In genomic region chr5:85278193-85278592, GRCh38 we compare ENCODE assay signal across 15 cellular contexts.
A peak's percentile ranks its signal among the peaks of the same experiment; 100 is the strongest.
DNase-seq lines count a peak whose midpoint lies in the region; ATAC-seq, FAIRE-seq and TF ChIP-seq lines count a peak whose summit lies in the region.
"Had no signal": no experiment of that assay in that cellular context is flagged by ENCODE, and none has a peak within 500 bp of the region (broad histone marks: within the 10 kb centered on the region; RNA-seq: fewer than 3 reads in every experiment).

No MANE protein-coding gene starts in this region.

- H3K4me3 Mint-ChIP-seq in stimulated activated naive B cell treated with anti-CD40 and anti-IgM and Interleukin-4, amounts not matched to agents 10 μg/mL and 1 μg/mL and 100 μg/mL, for 72 hours = no peak overlapping the region

- no peak for ATAC-seq in HepG2
- ATAC-seq in right lobe of liver = no peak
- ATAC-seq in HG02943 (IDR thresholded peaks at IDR 0.05; ENCODE audit: low read depth, unreplicated experiment) = peak; percentile 66
- peak; percentile 52 to 57 for ATAC-seq in stimulated activated naive B cell treated with anti-CD40 and anti-IgM and Interleukin-4, amounts not matched to agents 10 μg/mL and 1 μg/mL and 100 μg/mL, for 72 hours (replicated peaks)
- ATAC-seq in mucosa of descending colon = no peak
- ATAC-seq: sciatic nerve had no signal

- TF ChIP-seq RAD21 in HepG2 (CRISPR knock-in tag; IDR thresholded peaks at IDR 0.05) = no peak

- no peak overlapping the region for H3K4me2 ChIP-seq in HepG2 (ENCODE audit: low read depth, low read length)
- H3K4me2 ChIP-seq: SK-N-SH had no signal

- DNase-seq in HepG2 (ENCODE audit: low spot score) (no peak), right lobe of liver (no peak), HT1080 (ENCODE audit: low read depth) (peak; percentile 42), NCI-H2107 treated with DMSO at 0.1 percent for 48 hours (lab: John Stamatoyannopoulos, UW; ENCODE audit: unreplicated experiment) (no peak), cerebellum (ENCODE audit: low spot score) (no peak), mucosa of descending colon (no peak)
- no peak for DNase-seq in stimulated activated naive B cell treated with anti-CD40 and anti-IgM and Interleukin-4, amounts not matched to agents 10 μg/mL and 1 μg/mL and 100 μg/mL, for 72 hours
- DNase-seq: activated CD4-positive, alpha-beta T cell treated with anti-CD3 and anti-CD28 coated beads for 1 hour; activated effector memory CD4-positive, alpha-beta T cell treated with Interleukin-2 at 50 U/mL for 16 hours; DMS79 treated with DMSO at 0.1 percent for 48 hours; MG63; NCI-H774; SK-N-SH had no signal

- no peaks in the 10 kb centered on the region for H3K36me3 ChIP-seq in HepG2 (replicated peaks in 1 of 2; ENCODE audit: control insufficient read depth in 1 of 2, insufficient read depth in 2 of 2, low read length in 2 of 2)
- no peaks in the 10 kb centered on the region for H3K36me3 ChIP-seq in right lobe of liver
- no peaks in the 10 kb centered on the region for H3K36me3 ChIP-seq in mucosa of descending colon (ENCODE audit: low read depth)
- H3K36me3 ChIP-seq: MG63 had no signal

- no peak for FAIRE-seq in HepG2 (lab: Jason Lieb, UNC)

- H3K4me1 Mint-ChIP-seq in stimulated activated naive B cell treated with anti-CD40 and anti-IgM and Interleukin-4, amounts not matched to agents 10 μg/mL and 1 μg/mL and 100 μg/mL, for 72 hours = no peaks in the 10 kb centered on the region

- no peak overlapping the region for H3K9ac ChIP-seq in HepG2 (ENCODE audit: insufficient read depth, low read depth, low read length)
- H3K9ac ChIP-seq: SK-N-SH had no signal

- no peaks in the 10 kb centered on the region for H3K27me3 Mint-ChIP-seq in stimulated activated naive B cell treated with anti-CD40 and anti-IgM and Interleukin-4, amounts not matched to agents 10 μg/mL and 1 μg/mL and 100 μg/mL, for 72 hours

- intact Hi-C loops in HepG2 (cut with micrococcal nuclease; ENCODE audit: unreplicated experiment) (no loop called here), right lobe of liver (cut with DNase I) (no loop called here), mucosa of descending colon (cut with DNase I, micrococcal nuclease) (no loop called here)

- no peak for TF ChIP-seq CTCF in HepG2 (CRISPR knock-in tag; IDR thresholded peaks at IDR 0.05)
- no peak for TF ChIP-seq CTCF in right lobe of liver (IDR thresholded peaks at IDR 0.05)
- TF ChIP-seq CTCF in mucosa of descending colon (IDR thresholded peaks at IDR 0.05) = no peak

- no peaks in the 10 kb centered on the region for H4K20me1 ChIP-seq in HepG2 (ENCODE audit: insufficient read depth, low read length)

- no peaks in the 10 kb centered on the region for H3K4me1 ChIP-seq in HepG2 (ENCODE audit: insufficient read depth, low read length)
- H3K4me1 ChIP-seq in right lobe of liver = no peaks in the 10 kb centered on the region
- H3K4me1 ChIP-seq in mucosa of descending colon (ENCODE audit: low read depth) = no peaks in the 10 kb centered on the region

- TF ChIP-seq POLR2A in HepG2 (IDR thresholded peaks at IDR 0.05; ENCODE audit: insufficient read depth in 1 of 2, low read depth in 2 of 2, low read length in 2 of 2) (no peak), right lobe of liver (IDR thresholded peaks at IDR 0.05) (no peak)

- H3K9me3 Mint-ChIP-seq in stimulated activated naive B cell treated with anti-CD40 and anti-IgM and Interleukin-4, amounts not matched to agents 10 μg/mL and 1 μg/mL and 100 μg/mL, for 72 hours = peaks cover 0 to 3% of the 10 kb centered on the region in 2 donors

- CTCF ChIA-PET in HepG2 (lab: Yijun Ruan, JAX; ENCODE audit: low intra/inter-chr PET ratio, low total read pairs) = no interaction called here

- H3K4me3 ChIP-seq in HepG2 (replicated peaks in 1 of 3; ENCODE audit: insufficient read depth in 1 of 3, low read depth in 2 of 3, low read length in 3 of 3) (no peak overlapping the region), right lobe of liver (no peak overlapping the region), mucosa of descending colon (no peak overlapping the region)
- H3K4me3 ChIP-seq: MG63 had no signal

- no peaks in the 10 kb centered on the region for H3K9me3 ChIP-seq in HepG2 (ENCODE audit: low read length)
- no peaks in the 10 kb centered on the region for H3K9me3 ChIP-seq in right lobe of liver
- H3K9me3 ChIP-seq in mucosa of descending colon = no peaks in the 10 kb centered on the region
- H3K9me3 ChIP-seq: MG63, SK-N-SH had no signal

- H3K27me3 ChIP-seq in HepG2 (ENCODE audit: control insufficient read depth in 1 of 2, insufficient read depth in 2 of 2, low read length in 2 of 2) (no peaks in the 10 kb centered on the region), right lobe of liver (no peaks in the 10 kb centered on the region)
- H3K27me3 ChIP-seq: MG63 had no signal

- POLR2A ChIA-PET in HepG2 (lab: Yijun Ruan, JAX) = no interaction called here

- H3K79me2 ChIP-seq in HepG2 (ENCODE audit: insufficient read depth, low read length) = no peaks in the 10 kb centered on the region

- no peak overlapping the region for H3K27ac ChIP-seq in HepG2 (ENCODE audit: extremely low read length, insufficient read depth, low read length)
- H3K27ac ChIP-seq in right lobe of liver = no peak overlapping the region

- WGBS in HepG2 (ENCODE audit: low lambda C conversion rate) = 0% methylated on average over 1 of the region's 1 CpG
- WGBS in right lobe of liver (ENCODE audit: insufficient coverage, low coverage, low lambda C conversion rate, missing lambda C conversion rate) = 75% methylated on average over 1 of the region's 1 CpG

- no peaks in the 10 kb centered on the region for H3K36me3 Mint-ChIP-seq in stimulated activated naive B cell treated with anti-CD40 and anti-IgM and Interleukin-4, amounts not matched to agents 10 μg/mL and 1 μg/mL and 100 μg/mL, for 72 hours

- no TSS peak for BruUV-seq in HepG2 (replicated peaks; lab: Mats Ljungman, UMichigan)

- no peak overlapping the region for H3K27ac Mint-ChIP-seq in stimulated activated naive B cell treated with anti-CD40 and anti-IgM and Interleukin-4, amounts not matched to agents 10 μg/mL and 1 μg/mL and 100 μg/mL, for 72 hours

- no peak overlapping the region for H2AFZ ChIP-seq in HepG2 (ENCODE audit: low read length)

- in situ Hi-C loops in HepG2 (cut with HindIII; ENCODE audit: extremely low pct_ligation_motif_present, low pct_unique_long_range_greater_than_20kb) = no loop called here

- TF ChIP-seq EP300 in HepG2 (IDR thresholded peaks at IDR 0.05; ENCODE audit: low read depth in 2 of 2, low read length in 2 of 2) (no peak), HepG2 (CRISPR knock-in tag; IDR thresholded peaks at IDR 0.05; ENCODE audit: borderline replicate concordance) (no peak)

TF ChIP-seq in HepG2, 621 proteins besides CTCF, POLR2A, EP300 and RAD21:
- TF ChIP-seq ZNF749 (CRISPR knock-in tag; IDR thresholded peaks at IDR 0.05; ENCODE audit: borderline replicate concordance) (no peak), CREB1 (IDR thresholded peaks at IDR 0.05) (peak; percentile 51; the same call in 1 of the 2 replicates), CREB1 (CRISPR knock-in tag; IDR thresholded peaks at IDR 0.05) (no peak)

Comparison
In these comparisons a context has a peak if more than half of its experiments do, and no peak if none do; other contexts are left out.
1. ATAC-seq: peak in HG02943 (single experiment) and stimulated activated naive B cell treated with anti-CD40 and anti-IgM and Interleukin-4, amounts not matched to agents 10 μg/mL and 1 μg/mL and 100 μg/mL, for 72 hours (2 of 2); none in HepG2 (single experiment), right lobe of liver (0 of 4) and mucosa of descending colon (single experiment).